In the genomic region with DNA sequence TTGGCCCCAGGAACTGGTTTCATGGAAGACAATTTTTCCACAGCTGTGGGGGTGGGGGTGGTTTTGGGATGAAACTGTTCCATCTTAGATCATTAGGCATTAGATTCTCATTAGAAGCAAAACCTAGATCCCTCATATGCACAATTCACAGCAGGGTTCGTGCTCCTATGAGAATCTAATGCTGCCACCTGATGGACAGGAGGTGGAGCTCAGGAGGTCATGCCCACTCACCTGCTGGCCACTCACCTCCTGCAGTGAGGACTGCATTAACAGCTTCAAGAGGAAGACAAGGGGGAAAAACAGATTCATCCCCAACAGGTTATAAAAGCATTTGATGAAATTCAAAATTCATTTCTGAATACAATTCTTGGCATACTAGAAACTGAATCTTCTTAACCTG, we compare ENCODE assay signal across 1 cellular context.
TF ChIP-seq lines count a peak whose summit lies in the region.

No MANE protein-coding gene starts in this region.

TF ChIP-seq in HCT116, 20 proteins besides CTCF, POLR2A, EP300 and RAD21 (continued from another document):
- TF ChIP-seq, protein P1, sequence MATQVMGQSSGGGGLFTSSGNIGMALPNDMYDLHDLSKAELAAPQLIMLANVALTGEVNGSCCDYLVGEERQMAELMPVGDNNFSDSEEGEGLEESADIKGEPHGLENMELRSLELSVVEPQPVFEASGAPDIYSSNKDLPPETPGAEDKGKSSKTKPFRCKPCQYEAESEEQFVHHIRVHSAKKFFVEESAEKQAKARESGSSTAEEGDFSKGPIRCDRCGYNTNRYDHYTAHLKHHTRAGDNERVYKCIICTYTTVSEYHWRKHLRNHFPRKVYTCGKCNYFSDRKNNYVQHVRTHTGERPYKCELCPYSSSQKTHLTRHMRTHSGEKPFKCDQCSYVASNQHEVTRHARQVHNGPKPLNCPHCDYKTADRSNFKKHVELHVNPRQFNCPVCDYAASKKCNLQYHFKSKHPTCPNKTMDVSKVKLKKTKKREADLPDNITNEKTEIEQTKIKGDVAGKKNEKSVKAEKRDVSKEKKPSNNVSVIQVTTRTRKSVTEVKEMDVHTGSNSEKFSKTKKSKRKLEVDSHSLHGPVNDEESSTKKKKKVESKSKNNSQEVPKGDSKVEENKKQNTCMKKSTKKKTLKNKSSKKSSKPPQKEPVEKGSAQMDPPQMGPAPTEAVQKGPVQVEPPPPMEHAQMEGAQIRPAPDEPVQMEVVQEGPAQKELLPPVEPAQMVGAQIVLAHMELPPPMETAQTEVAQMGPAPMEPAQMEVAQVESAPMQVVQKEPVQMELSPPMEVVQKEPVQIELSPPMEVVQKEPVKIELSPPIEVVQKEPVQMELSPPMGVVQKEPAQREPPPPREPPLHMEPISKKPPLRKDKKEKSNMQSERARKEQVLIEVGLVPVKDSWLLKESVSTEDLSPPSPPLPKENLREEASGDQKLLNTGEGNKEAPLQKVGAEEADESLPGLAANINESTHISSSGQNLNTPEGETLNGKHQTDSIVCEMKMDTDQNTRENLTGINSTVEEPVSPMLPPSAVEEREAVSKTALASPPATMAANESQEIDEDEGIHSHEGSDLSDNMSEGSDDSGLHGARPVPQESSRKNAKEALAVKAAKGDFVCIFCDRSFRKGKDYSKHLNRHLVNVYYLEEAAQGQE (IDR thresholded peaks at IDR 0.05; ENCODE audit: low read depth), result no peak
- TF ChIP-seq, protein P2, sequence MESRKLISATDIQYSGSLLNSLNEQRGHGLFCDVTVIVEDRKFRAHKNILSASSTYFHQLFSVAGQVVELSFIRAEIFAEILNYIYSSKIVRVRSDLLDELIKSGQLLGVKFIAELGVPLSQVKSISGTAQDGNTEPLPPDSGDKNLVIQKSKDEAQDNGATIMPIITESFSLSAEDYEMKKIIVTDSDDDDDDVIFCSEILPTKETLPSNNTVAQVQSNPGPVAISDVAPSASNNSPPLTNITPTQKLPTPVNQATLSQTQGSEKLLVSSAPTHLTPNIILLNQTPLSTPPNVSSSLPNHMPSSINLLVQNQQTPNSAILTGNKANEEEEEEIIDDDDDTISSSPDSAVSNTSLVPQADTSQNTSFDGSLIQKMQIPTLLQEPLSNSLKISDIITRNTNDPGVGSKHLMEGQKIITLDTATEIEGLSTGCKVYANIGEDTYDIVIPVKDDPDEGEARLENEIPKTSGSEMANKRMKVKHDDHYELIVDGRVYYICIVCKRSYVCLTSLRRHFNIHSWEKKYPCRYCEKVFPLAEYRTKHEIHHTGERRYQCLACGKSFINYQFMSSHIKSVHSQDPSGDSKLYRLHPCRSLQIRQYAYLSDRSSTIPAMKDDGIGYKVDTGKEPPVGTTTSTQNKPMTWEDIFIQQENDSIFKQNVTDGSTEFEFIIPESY (IDR thresholded peaks at IDR 0.05; ENCODE audit: extremely low read depth, insufficient replicate concordance, low read length), result no peak
- TF ChIP-seq CBX3 (IDR thresholded peaks at IDR 0.05; ENCODE audit: low read depth) (no peak), YY1 (IDR thresholded peaks at IDR 0.05; ENCODE audit: extremely low read depth, insufficient replicate concordance, low read depth, low read length) (no peak)
- TF ChIP-seq, protein P3, sequence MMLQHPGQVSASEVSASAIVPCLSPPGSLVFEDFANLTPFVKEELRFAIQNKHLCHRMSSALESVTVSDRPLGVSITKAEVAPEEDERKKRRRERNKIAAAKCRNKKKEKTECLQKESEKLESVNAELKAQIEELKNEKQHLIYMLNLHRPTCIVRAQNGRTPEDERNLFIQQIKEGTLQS (IDR thresholded peaks at IDR 0.05), result no peak
